Comparison of ENCODE assay signal across 21 cellular contexts in the genomic region with DNA sequence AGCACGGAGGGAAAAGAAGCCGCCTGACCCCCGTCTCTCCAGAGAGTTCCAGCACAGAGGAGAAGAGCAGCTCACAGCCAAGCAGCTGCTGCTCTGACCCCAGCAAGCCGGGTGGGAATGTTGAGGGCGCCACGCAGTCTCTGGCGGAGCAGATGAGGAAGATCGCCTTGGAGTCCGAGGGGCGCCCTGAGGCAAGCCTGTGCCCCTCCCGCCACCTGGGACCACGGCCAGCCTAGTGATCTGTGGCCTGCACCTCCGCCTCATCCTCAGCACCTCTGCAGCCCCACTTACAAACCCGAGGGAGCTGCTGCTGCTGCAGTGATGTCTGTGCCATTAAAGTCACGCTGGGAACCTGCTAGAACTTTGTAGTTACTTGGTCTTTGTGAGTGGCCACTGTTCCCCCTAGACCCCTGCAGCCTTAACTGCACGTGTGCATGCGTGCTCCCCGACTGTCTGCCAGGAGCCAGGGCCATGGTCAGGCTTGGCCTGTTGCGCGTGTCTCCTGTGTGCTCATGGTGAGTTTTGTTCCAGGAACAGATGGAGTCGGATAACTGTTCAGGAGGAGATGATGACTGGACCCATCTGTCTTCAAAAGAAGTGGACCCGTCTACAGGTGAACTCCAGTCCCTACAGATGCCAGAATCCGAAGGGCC. TPM values are rescaled to one million over a fixed set of nuclear protein-coding genes. Genes with fewer than 3 reads are reported as not detected.
A peak's percentile ranks its signal among the peaks of the same experiment; 100 is the strongest.
DNase-seq lines count a peak whose midpoint lies in the region; ATAC-seq and TF ChIP-seq lines count a peak whose summit lies in the region.
"Had no signal": no experiment of that assay in that cellular context is flagged by ENCODE, and none has a peak within 500 bp of the region (broad histone marks: within the 10 kb centered on the region; RNA-seq: fewer than 3 reads in every experiment).

No MANE protein-coding gene starts in this region.

- no peak for TF ChIP-seq CTCF in natural killer cell (IDR thresholded peaks at IDR 0.05)

- H3K36me3 ChIP-seq in subcutaneous abdominal adipose tissue (ENCODE audit: control insufficient read depth in 5 of 5, insufficient read depth in 5 of 5, low read length in 5 of 5), result peaks cover 11 to 88% (median 77%) of the 10 kb centered on the region in 5 donors

- H3K36me3 Mint-ChIP-seq in natural killer cell, result peaks cover 33% of the 10 kb centered on the region
- peaks cover 41% of the 10 kb centered on the region for H3K36me3 Mint-ChIP-seq in natural killer cell treated with Interleukin-12 subunit alpha and Interleukin-12 subunit beta and Interleukin-15 and Interleukin-18, amount 100 ng/mL, for 72 hours
- peaks cover 48% of the 10 kb centered on the region for H3K36me3 Mint-ChIP-seq in activated naive CD8-positive, alpha-beta T cell treated with anti-CD3 and anti-CD28 coated beads for 36 hours

- H3K4me1 Mint-ChIP-seq in natural killer cell, result peaks cover 34 to 38% of the 10 kb centered on the region in 2 donors
- H3K4me1 Mint-ChIP-seq in natural killer cell treated with Interleukin-12 subunit alpha and Interleukin-12 subunit beta and Interleukin-15 and Interleukin-18, amount 100 ng/mL, for 72 hours (ENCODE audit: low read depth in 2 of 2), result peaks cover 39 to 43% of the 10 kb centered on the region in 2 donors
- peaks cover 23% of the 10 kb centered on the region for H3K4me1 Mint-ChIP-seq in activated naive CD8-positive, alpha-beta T cell treated with anti-CD3 and anti-CD28 coated beads for 36 hours

- H3K4me3 Mint-ChIP-seq in natural killer cell, result peak overlapping the region; percentile 60
- no peak overlapping the region for H3K4me3 Mint-ChIP-seq in natural killer cell treated with Interleukin-12 subunit alpha and Interleukin-12 subunit beta and Interleukin-15 and Interleukin-18, amount 100 ng/mL, for 72 hours
- H3K4me3 Mint-ChIP-seq in activated naive CD8-positive, alpha-beta T cell treated with anti-CD3 and anti-CD28 coated beads for 36 hours, result no peak overlapping the region

- no peak overlapping the region for H3K4me3 ChIP-seq in subcutaneous abdominal adipose tissue (ENCODE audit: low read depth in 1 of 5, low read length in 5 of 5)
- H3K4me3 ChIP-seq: ascending aorta had no signal

- H3K9ac ChIP-seq in subcutaneous abdominal adipose tissue (ENCODE audit: low read length in 5 of 5), result no peak overlapping the region
- H3K9ac ChIP-seq: KMS-11 had no signal

- no peaks in the 10 kb centered on the region for H3K9me3 ChIP-seq in subcutaneous abdominal adipose tissue (ENCODE audit: control insufficient read depth in 5 of 5, low read length in 5 of 5)
- H3K9me3 ChIP-seq: ascending aorta had no signal

- peak overlapping the region; percentile 9 for H3K27ac ChIP-seq in subcutaneous abdominal adipose tissue (ENCODE audit: low read depth, low read length)
- H3K27ac ChIP-seq: ascending aorta, KMS-11, VCaP had no signal

- H3K4me1 ChIP-seq in subcutaneous abdominal adipose tissue (ENCODE audit: control insufficient read depth in 5 of 5, insufficient read depth in 5 of 5, low read length in 5 of 5), result peaks cover 0 to 11% (median 10%) of the 10 kb centered on the region in 5 donors

- intact Hi-C loops in natural killer cell (cut with micrococcal nuclease), result no loop called here

- ATAC-seq in natural killer cell, result no peak
- ATAC-seq in natural killer cell treated with Interleukin-12 subunit alpha and Interleukin-12 subunit beta and Interleukin-15 and Interleukin-18, amount 100 ng/mL, for 72 hours, result no peak
- ATAC-seq in left lobe of liver, result peak; percentile 2

- H3K27me3 Mint-ChIP-seq in natural killer cell (ENCODE audit: low read depth in 2 of 2), result no peaks in the 10 kb centered on the region
- H3K27me3 Mint-ChIP-seq in natural killer cell treated with Interleukin-12 subunit alpha and Interleukin-12 subunit beta and Interleukin-15 and Interleukin-18, amount 100 ng/mL, for 72 hours, result no peaks in the 10 kb centered on the region
- no peaks in the 10 kb centered on the region for H3K27me3 Mint-ChIP-seq in activated naive CD8-positive, alpha-beta T cell treated with anti-CD3 and anti-CD28 coated beads for 36 hours

- no peaks in the 10 kb centered on the region for H3K27me3 ChIP-seq in subcutaneous abdominal adipose tissue (ENCODE audit: control insufficient read depth in 5 of 5, insufficient read depth in 4 of 5, low read length in 5 of 5)
- H3K27me3 ChIP-seq: ascending aorta had no signal

- H3K27ac Mint-ChIP-seq in natural killer cell, result peak overlapping the region; percentile 67 to 81
- H3K27ac Mint-ChIP-seq in natural killer cell treated with Interleukin-12 subunit alpha and Interleukin-12 subunit beta and Interleukin-15 and Interleukin-18, amount 100 ng/mL, for 72 hours, result no peak overlapping the region
- H3K27ac Mint-ChIP-seq in activated naive CD8-positive, alpha-beta T cell treated with anti-CD3 and anti-CD28 coated beads for 36 hours, result peak overlapping the region; percentile 47

- H3K9me3 Mint-ChIP-seq in natural killer cell, result no peaks in the 10 kb centered on the region
- no peaks in the 10 kb centered on the region for H3K9me3 Mint-ChIP-seq in natural killer cell treated with Interleukin-12 subunit alpha and Interleukin-12 subunit beta and Interleukin-15 and Interleukin-18, amount 100 ng/mL, for 72 hours
- no peaks in the 10 kb centered on the region for H3K9me3 Mint-ChIP-seq in activated naive CD8-positive, alpha-beta T cell treated with anti-CD3 and anti-CD28 coated beads for 36 hours

- DNase-seq in natural killer cell (no peak), left lobe of liver (ENCODE audit: low spot score) (no peak), LoVo (ENCODE audit: low spot score) (no peak), ecto neural progenitor cell (ENCODE audit: low spot score) (no peak), NCI-H1694 treated with DMSO at 0.1 percent for 48 hours (lab: John Stamatoyannopoulos, UW) (no peak)
- DNase-seq in natural killer cell treated with Interleukin-12 subunit alpha and Interleukin-12 subunit beta and Interleukin-15 and Interleukin-18, amount 100 ng/mL, for 72 hours (ENCODE audit: low spot score), result no peak
- DNase-seq in activated naive CD8-positive, alpha-beta T cell treated with anti-CD3 and anti-CD28 coated beads for 36 hours, result no peak
- DNase-seq: activated effector memory CD4-positive, alpha-beta T cell treated with Interleukin-2 at 50 U/mL for 16 hours; cortex of kidney; EL; foreskin fibroblast; HCEC 1CT; NCI-H1092 treated with DMSO at 0.1 percent for 48 hours; NCI-H2107; NCI-H526; Right ventricle myocardium superior; stimulated activated CD4-positive, alpha-beta T cell treated with anti-CD3 and anti-CD28 coated beads, Interleukin-4, amount 100 ng/mL, for 1 hour had no signal

RNA-seq across cellular contexts. Expression of gene SQSTM1, which starts 12.5 kb away (rescaled TPM):
- total RNA-seq in natural killer cell (100 to 1,000 TPM; 474 to 707 (median 657) TPM), left lobe of liver (361 TPM)
- 100 to 1,000 TPM; 218 to 332 TPM for total RNA-seq in natural killer cell treated with Interleukin-12 subunit alpha and Interleukin-12 subunit beta and Interleukin-15 and Interleukin-18, amount 100 ng/mL, for 72 hours
- 100 to 1,000 TPM; 111 to 117 TPM for total RNA-seq in activated naive CD8-positive, alpha-beta T cell treated with anti-CD3 and anti-CD28 coated beads for 36 hours

RNA-seq across cellular contexts. Expression of gene MRNIP, which starts 25.4 kb away (rescaled TPM):
- total RNA-seq in natural killer cell (10 to 100 TPM; 19.7 to 40.2 (median 25.4) TPM), left lobe of liver (12.8 TPM)
- total RNA-seq in natural killer cell treated with Interleukin-12 subunit alpha and Interleukin-12 subunit beta and Interleukin-15 and Interleukin-18, amount 100 ng/mL, for 72 hours, result 10 to 100 TPM; 15.9 to 25.2 TPM
- 10 to 100 TPM; 12.3 to 13.9 TPM for total RNA-seq in activated naive CD8-positive, alpha-beta T cell treated with anti-CD3 and anti-CD28 coated beads for 36 hours

RNA-seq across cellular contexts. Expression of gene MGAT4B, which starts 26.5 kb away (rescaled TPM):
- total RNA-seq in natural killer cell (100 to 1,000 TPM; 143 to 159 (median 144) TPM), left lobe of liver (192 TPM)
- 100 to 1,000 TPM in 1 of 2 donors, 10 to 100 TPM in 1; 73.2 to 105 TPM for total RNA-seq in natural killer cell treated with Interleukin-12 subunit alpha and Interleukin-12 subunit beta and Interleukin-15 and Interleukin-18, amount 100 ng/mL, for 72 hours
- 10 to 100 TPM; 67.9 to 71.5 TPM for total RNA-seq in activated naive CD8-positive, alpha-beta T cell treated with anti-CD3 and anti-CD28 coated beads for 36 hours

RNA-seq across cellular contexts. Expression of gene LTC4S, which starts 39.4 kb away (rescaled TPM):
- total RNA-seq in natural killer cell (1 to 10 TPM; 3.0 to 5.4 (median 3.5) TPM), left lobe of liver (2.6 TPM)
- 1 to 10 TPM; 2.9 to 4.0 TPM for total RNA-seq in natural killer cell treated with Interleukin-12 subunit alpha and Interleukin-12 subunit beta and Interleukin-15 and Interleukin-18, amount 100 ng/mL, for 72 hours
- total RNA-seq in activated naive CD8-positive, alpha-beta T cell treated with anti-CD3 and anti-CD28 coated beads for 36 hours, result under 1 TPM in 1 of 2 experiments, not detected in 1; 0.29 TPM

Comparison
In these comparisons a context has a peak if more than half of its experiments do, and no peak if none do; other contexts are left out.
1. H3K27ac Mint-ChIP-seq: peak in natural killer cell (2 of 2) and activated naive CD8-positive, alpha-beta T cell treated with anti-CD3 and anti-CD28 coated beads for 36 hours (single experiment); none in natural killer cell treated with Interleukin-12 subunit alpha and Interleukin-12 subunit beta and Interleukin-15 and Interleukin-18, amount 100 ng/mL, for 72 hours (0 of 2).